9 cellular contexts compared by ENCODE assay signal in the genomic region with DNA sequence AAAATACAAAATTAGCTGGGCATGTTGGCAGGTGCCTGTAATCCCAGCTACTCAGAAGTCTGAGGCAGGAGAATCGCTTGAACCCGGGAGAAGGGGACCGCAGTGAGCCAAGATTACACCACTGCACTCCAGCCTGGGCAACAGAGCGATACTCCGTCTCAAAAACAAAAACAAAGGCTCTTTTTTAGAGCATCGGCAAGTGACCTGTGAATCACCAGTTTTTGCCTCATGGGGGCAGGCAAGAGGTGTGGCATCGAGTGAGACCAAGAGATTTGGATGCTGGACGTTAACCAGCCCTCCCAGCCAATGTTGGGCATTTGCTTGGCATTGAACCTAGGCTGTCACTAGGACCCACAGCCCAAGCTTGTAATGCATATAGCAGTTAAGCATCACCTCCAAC. TPM values are rescaled to one million over a fixed set of nuclear protein-coding genes. Genes with fewer than 3 reads are reported as not detected.
DNase-seq lines count a peak whose midpoint lies in the region; ATAC-seq, FAIRE-seq and TF ChIP-seq lines count a peak whose summit lies in the region.
"Had no signal": no experiment of that assay in that cellular context is flagged by ENCODE, and none has a peak within 500 bp of the region (broad histone marks: within the 10 kb centered on the region; RNA-seq: fewer than 3 reads in every experiment).

No MANE protein-coding gene starts in this region.

- CTCF ChIA-PET in endothelial cell of umbilical vein (lab: Charles Lee), result interaction anchor here (0.9 to 1.0 kb wide), 3 partner anchors 31 to 252 kb away, joined by 4 read pairs; no protein-coding TSS in a partner anchor

- no peaks in the 10 kb centered on the region for H3K4me1 Mint-ChIP-seq in natural killer cell treated with Interleukin-12 subunit alpha and Interleukin-12 subunit beta and Interleukin-15 and Interleukin-18, amount 100 ng/mL, for 72 hours (ENCODE audit: low read depth in 2 of 2)

- no peaks in the 10 kb centered on the region for H3K79me2 ChIP-seq in endothelial cell of umbilical vein (ENCODE audit: control insufficient read depth, insufficient read depth, low read length)

- no peaks in the 10 kb centered on the region for H4K20me1 ChIP-seq in endothelial cell of umbilical vein (replicated peaks; ENCODE audit: control insufficient read depth, extremely low read depth, insufficient read depth, low read length)

- H3K27me3 ChIP-seq in endothelial cell of umbilical vein (ENCODE audit: control insufficient read depth in 2 of 2, insufficient read depth in 2 of 2, low read length in 2 of 2), result no peaks in the 10 kb centered on the region

- no peak for FAIRE-seq in endothelial cell of umbilical vein (lab: Jason Lieb, UNC)

- POLR2A ChIA-PET in endothelial cell of umbilical vein (lab: Charles Lee), result no interaction called here

- H3K36me3 ChIP-seq in endothelial cell of umbilical vein (ENCODE audit: control insufficient read depth in 2 of 2, extremely low read depth in 1 of 2, insufficient read depth in 2 of 2, low read length in 2 of 2), result peaks cover 0 to 3% of the 10 kb centered on the region in 2 experiments

- H3K4me3 ChIP-seq in endothelial cell of umbilical vein (replicated peaks in 1 of 3; ENCODE audit: insufficient read depth in 1 of 3, low read depth in 1 of 3, low read length in 3 of 3), result no peak overlapping the region

- H3K27ac ChIP-seq in endothelial cell of umbilical vein (ENCODE audit: insufficient read depth, low read depth, low read length), result no peak overlapping the region

- H3K4me2 ChIP-seq in endothelial cell of umbilical vein (ENCODE audit: insufficient read depth, low read length), result no peak overlapping the region

- DNase-seq in NCI-H146 (lab: John Stamatoyannopoulos, UW) (peak; percentile 45), NCI-H146 treated with DMSO at 0.1 percent for 48 hours (lab: John Stamatoyannopoulos, UW; ENCODE audit: unreplicated experiment) (no peak), NCI-H748 (lab: John Stamatoyannopoulos, UW; ENCODE audit: unreplicated experiment) (peak; percentile 63), endothelial cell of umbilical vein (ENCODE audit: low read depth, low spot score) (no peak), amniotic stem cell (lab: John Stamatoyannopoulos, UW) (no peak), posterior vena cava (ENCODE audit: low spot score) (no peak)
- peak; percentile 12 for DNase-seq in natural killer cell treated with Interleukin-12 subunit alpha and Interleukin-12 subunit beta and Interleukin-15 and Interleukin-18, amount 100 ng/mL, for 72 hours (ENCODE audit: low spot score)

- no peak overlapping the region for H2AFZ ChIP-seq in endothelial cell of umbilical vein (ENCODE audit: low read depth, low read length)

- ATAC-seq in natural killer cell treated with Interleukin-12 subunit alpha and Interleukin-12 subunit beta and Interleukin-15 and Interleukin-18, amount 100 ng/mL, for 72 hours, result no peak
- ATAC-seq in GM21723 (IDR thresholded peaks at IDR 0.05; ENCODE audit: unreplicated experiment), result no peak

- H3K36me3 Mint-ChIP-seq in natural killer cell treated with Interleukin-12 subunit alpha and Interleukin-12 subunit beta and Interleukin-15 and Interleukin-18, amount 100 ng/mL, for 72 hours, result no peaks in the 10 kb centered on the region

- H3K9me1 ChIP-seq in endothelial cell of umbilical vein (replicated peaks; ENCODE audit: control insufficient read depth, extremely low read depth, insufficient read depth, low read length), result no peaks in the 10 kb centered on the region

- H3K4me1 ChIP-seq in endothelial cell of umbilical vein (ENCODE audit: control insufficient read depth, extremely low read depth, insufficient read depth, low read length), result no peaks in the 10 kb centered on the region

- H3K27ac Mint-ChIP-seq in natural killer cell treated with Interleukin-12 subunit alpha and Interleukin-12 subunit beta and Interleukin-15 and Interleukin-18, amount 100 ng/mL, for 72 hours, result no peak overlapping the region

- no TSS peak for BruUV-seq in endothelial cell of umbilical vein (replicated peaks; lab: Mats Ljungman, UMichigan)

- H3K9ac ChIP-seq in endothelial cell of umbilical vein (replicated peaks; ENCODE audit: extremely low read depth, insufficient read depth, low read length), result no peak overlapping the region

- peak; percentile 13 to 49 for TF ChIP-seq CTCF in endothelial cell of umbilical vein (IDR thresholded peaks at IDR 0.05; ENCODE audit: extremely low read depth in 1 of 2, insufficient read depth in 1 of 2, low read depth in 1 of 2, low read length in 2 of 2)

- no peaks in the 10 kb centered on the region for H3K27me3 Mint-ChIP-seq in natural killer cell treated with Interleukin-12 subunit alpha and Interleukin-12 subunit beta and Interleukin-15 and Interleukin-18, amount 100 ng/mL, for 72 hours
- H3K27me3 Mint-ChIP-seq: CD4-positive, CD25-positive, alpha-beta regulatory T cell had no signal

- no peaks in the 10 kb centered on the region for H3K9me3 ChIP-seq in endothelial cell of umbilical vein (replicated peaks; ENCODE audit: control insufficient read depth, insufficient read depth, low read length)

- dilution Hi-C loops in endothelial cell of umbilical vein (cut with MboI; ENCODE audit: extremely low pct_ligation_motif_present, low sequenced_read_pairs), result no loop called here

- no peak overlapping the region for H3K4me3 Mint-ChIP-seq in natural killer cell treated with Interleukin-12 subunit alpha and Interleukin-12 subunit beta and Interleukin-15 and Interleukin-18, amount 100 ng/mL, for 72 hours
- H3K4me3 Mint-ChIP-seq: CD4-positive, CD25-positive, alpha-beta regulatory T cell had no signal

- no peak for TF ChIP-seq POLR2A in endothelial cell of umbilical vein (IDR thresholded peaks at IDR 0.05; ENCODE audit: low read depth, low read length)

- H3K9me3 Mint-ChIP-seq in natural killer cell treated with Interleukin-12 subunit alpha and Interleukin-12 subunit beta and Interleukin-15 and Interleukin-18, amount 100 ng/mL, for 72 hours, result no peaks in the 10 kb centered on the region
- H3K9me3 Mint-ChIP-seq: CD4-positive, CD25-positive, alpha-beta regulatory T cell had no signal

- intact Hi-C loops in endothelial cell of umbilical vein (cut with micrococcal nuclease) (no loop called here), posterior vena cava (cut with DNase I) (loop anchor here in 1 of 2 donors (10.0 kb wide), 1 partner anchor 239 kb away; no protein-coding TSS in a partner anchor)

TF ChIP-seq in endothelial cell of umbilical vein, 7 proteins besides CTCF, POLR2A, EP300 and RAD21:
- TF ChIP-seq, protein P1, sequence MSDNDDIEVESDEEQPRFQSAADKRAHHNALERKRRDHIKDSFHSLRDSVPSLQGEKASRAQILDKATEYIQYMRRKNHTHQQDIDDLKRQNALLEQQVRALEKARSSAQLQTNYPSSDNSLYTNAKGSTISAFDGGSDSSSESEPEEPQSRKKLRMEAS (IDR thresholded peaks at IDR 0.05; ENCODE audit: insufficient read depth, insufficient read length), result no peak
- TF ChIP-seq JUN (IDR thresholded peaks at IDR 0.05; ENCODE audit: borderline replicate concordance, insufficient read depth, insufficient read length, low read depth) (no peak), POLR2AphosphoS5 (IDR thresholded peaks at IDR 0.05; ENCODE audit: insufficient read depth, low read depth, low read length) (no peak), FOS (IDR thresholded peaks at IDR 0.05; ENCODE audit: borderline replicate concordance, insufficient read depth, low read length) (no peak), GATA2 (IDR thresholded peaks at IDR 0.05; ENCODE audit: insufficient read depth, insufficient read length, low read depth, low read length) (no peak), MYC (IDR thresholded peaks at IDR 0.05; ENCODE audit: low read depth, low read length) (no peak), EZH2 (IDR thresholded peaks at IDR 0.05; ENCODE audit: borderline replicate concordance, low read depth, low read length, severe bottlenecking) (no peak)

RNA-seq across cellular contexts. Expression of a gene that starts 14.6 kb away (rescaled TPM):
- total RNA-seq in endothelial cell of umbilical vein, result 31.1 and 36.5 TPM in 2 replicates
- polyA plus RNA-seq in endothelial cell of umbilical vein, result 26.2 and 30.8 TPM in 2 replicates
- 25.5 and 26.1 TPM in 2 replicates for polyA plus RNA-seq in endothelial cell of umbilical vein (2011; cell fraction: cytosol; rRNA removed)
- 60.4 and 66.6 TPM in 2 replicates for polyA plus RNA-seq in endothelial cell of umbilical vein (2011; cell fraction: nucleus; rRNA removed)
- polyA plus RNA-seq in endothelial cell of umbilical vein (2012), result 29.8 and 35.8 TPM in 2 replicates
- 43.1 and 44.8 TPM in 2 replicates for polyA minus RNA-seq in endothelial cell of umbilical vein
- 28.6 TPM for polyA minus RNA-seq in endothelial cell of umbilical vein (2011; cell fraction: cytosol; rRNA and poly(A)+ RNA removed)
- polyA minus RNA-seq in endothelial cell of umbilical vein (2011; cell fraction: nucleus; rRNA and poly(A)+ RNA removed), result 16.1 and 25.2 TPM in 2 replicates
- total RNA-seq in natural killer cell treated with Interleukin-12 subunit alpha and Interleukin-12 subunit beta and Interleukin-15 and Interleukin-18, amount 100 ng/mL, for 72 hours, result 10 to 100 TPM; 37.1 to 59.6 TPM
- total RNA-seq in posterior vena cava, result 10 to 100 TPM; 15.9 to 19.8 TPM

RNA-seq across cellular contexts. Expression of a gene that starts 27.6 kb away (rescaled TPM):
- 5.2 and 6.1 TPM in 2 replicates for total RNA-seq in endothelial cell of umbilical vein
- 6.0 and 7.9 TPM in 2 replicates for polyA plus RNA-seq in endothelial cell of umbilical vein
- 4.7 and 6.4 TPM in 2 replicates for polyA plus RNA-seq in endothelial cell of umbilical vein (2011; cell fraction: cytosol; rRNA removed)
- 2.9 and 3.1 TPM in 2 replicates for polyA plus RNA-seq in endothelial cell of umbilical vein (2011; cell fraction: nucleus; rRNA removed)
- polyA plus RNA-seq in endothelial cell of umbilical vein (2012), result 6.4 and 9.2 TPM in 2 replicates
- polyA minus RNA-seq in endothelial cell of umbilical vein, result 3.2 and 4.2 TPM in 2 replicates
- 7.4 TPM for polyA minus RNA-seq in endothelial cell of umbilical vein (2011; cell fraction: cytosol; rRNA and poly(A)+ RNA removed)
- 1.2 and 1.3 TPM in 2 replicates for polyA minus RNA-seq in endothelial cell of umbilical vein (2011; cell fraction: nucleus; rRNA and poly(A)+ RNA removed)
- 1 to 10 TPM; 1.1 to 1.5 TPM for total RNA-seq in natural killer cell treated with Interleukin-12 subunit alpha and Interleukin-12 subunit beta and Interleukin-15 and Interleukin-18, amount 100 ng/mL, for 72 hours
- total RNA-seq in posterior vena cava, result 10 to 100 TPM; 40.1 to 44.7 TPM

Comparison
In these comparisons a context has a peak if more than half of its experiments do, and no peak if none do; other contexts are left out.
1. DNase-seq: peak in NCI-H146 (single experiment), NCI-H748 (single experiment) and natural killer cell treated with Interleukin-12 subunit alpha and Interleukin-12 subunit beta and Interleukin-15 and Interleukin-18, amount 100 ng/mL, for 72 hours (single experiment); none in NCI-H146 treated with DMSO at 0.1 percent for 48 hours (single experiment), endothelial cell of umbilical vein (single experiment), amniotic stem cell (single experiment) and posterior vena cava (single experiment).